In the genomic region with DNA sequence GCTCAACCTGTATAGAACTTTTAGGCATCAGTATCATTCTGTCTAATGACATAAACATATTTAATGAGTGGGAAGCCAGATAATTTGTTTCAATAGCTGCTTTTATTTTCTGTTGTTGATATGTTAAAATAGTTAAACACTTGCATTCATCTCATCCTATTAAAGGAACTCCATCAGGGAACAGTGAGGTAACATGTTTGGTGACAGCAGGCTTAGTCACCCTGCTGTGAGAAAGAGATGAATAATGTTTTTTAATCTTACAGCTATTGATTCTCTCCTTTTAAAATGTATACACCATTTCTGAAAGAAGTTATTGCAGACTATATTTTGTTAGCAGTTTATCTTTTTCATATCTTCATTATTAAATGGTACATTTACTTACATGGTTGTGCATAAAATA, we compare ENCODE assay signal across 13 cellular contexts.
DNase-seq lines count a peak whose midpoint lies in the region; ATAC-seq and TF ChIP-seq lines count a peak whose summit lies in the region.
"Had no signal": no experiment of that assay in that cellular context is flagged by ENCODE, and none has a peak within 500 bp of the region (broad histone marks: within the 10 kb centered on the region; RNA-seq: fewer than 3 reads in every experiment).

No MANE protein-coding gene starts in this region.

- H3K4me1 ChIP-seq in upper lobe of right lung = no peaks in the 10 kb centered on the region

- intact Hi-C loops in upper lobe of right lung (cut with DNase I) = no loop called here

- H3K9me3 ChIP-seq in upper lobe of right lung = no peaks in the 10 kb centered on the region

- no peaks in the 10 kb centered on the region for H3K36me3 ChIP-seq in upper lobe of right lung

- DNase-seq in A172 (ENCODE audit: low spot score) = peak; percentile 33
- DNase-seq in GM03348 (ENCODE audit: low spot score) = peak; percentile 11
- peak; percentile 46 for DNase-seq in RWPE1 (ENCODE audit: low spot score)
- peak; percentile 31 for DNase-seq in fibroblast of peridontal ligament (ENCODE audit: extremely low read depth)
- no peak for DNase-seq in upper lobe of right lung
- DNase-seq in caudate nucleus (lab: John Stamatoyannopoulos, UW) = no peak
- no peak for DNase-seq in stimulated activated CD8-positive, alpha-beta memory T cell treated with anti-CD3 and anti-CD28 coated beads, Interleukin-4, amount 100 ng/mL, for 48 hours
- DNase-seq: ACHN; activated CD4-positive, alpha-beta memory T cell treated with anti-CD3 and anti-CD28 coated beads for 36 hours; head of caudate nucleus; NCI-H2081; nephron progenitor cell had no signal

- H3K4me3 ChIP-seq in upper lobe of right lung = no peak overlapping the region

- ATAC-seq in HG03521 (IDR thresholded peaks at IDR 0.05; ENCODE audit: unreplicated experiment) (no peak), upper lobe of right lung (no peak)

- TF ChIP-seq CTCF in RWPE1 (conservative IDR thresholded peaks at IDR 0.05; ENCODE audit: low read depth) (no peak), upper lobe of right lung (IDR thresholded peaks at IDR 0.05) (no peak)

- H3K27ac ChIP-seq in RWPE1 (no peak overlapping the region), upper lobe of right lung (no peak overlapping the region), caudate nucleus (ENCODE audit: low read depth, low read length) (no peak overlapping the region)

- no peaks in the 10 kb centered on the region for H3K27me3 ChIP-seq in upper lobe of right lung

- CTCF ChIA-PET in RWPE1 (lab: Yijun Ruan, JAX) = interaction anchor here (0.7 kb wide), 1 partner anchor 939 kb away, joined by 3 read pairs; no protein-coding TSS in a partner anchor

- POLR2A ChIA-PET in RWPE1 (lab: Yijun Ruan, JAX; ENCODE audit: low non-redundant PET) = no interaction called here

Comparison
In these comparisons a context has a peak if more than half of its experiments do, and no peak if none do; other contexts are left out.
1. DNase-seq: peak in A172 (single experiment), GM03348 (single experiment), RWPE1 (single experiment) and fibroblast of peridontal ligament (single experiment); none in upper lobe of right lung (single experiment), caudate nucleus (0 of 61) and stimulated activated CD8-positive, alpha-beta memory T cell treated with anti-CD3 and anti-CD28 coated beads, Interleukin-4, amount 100 ng/mL, for 48 hours (single experiment).